In the genomic region with DNA sequence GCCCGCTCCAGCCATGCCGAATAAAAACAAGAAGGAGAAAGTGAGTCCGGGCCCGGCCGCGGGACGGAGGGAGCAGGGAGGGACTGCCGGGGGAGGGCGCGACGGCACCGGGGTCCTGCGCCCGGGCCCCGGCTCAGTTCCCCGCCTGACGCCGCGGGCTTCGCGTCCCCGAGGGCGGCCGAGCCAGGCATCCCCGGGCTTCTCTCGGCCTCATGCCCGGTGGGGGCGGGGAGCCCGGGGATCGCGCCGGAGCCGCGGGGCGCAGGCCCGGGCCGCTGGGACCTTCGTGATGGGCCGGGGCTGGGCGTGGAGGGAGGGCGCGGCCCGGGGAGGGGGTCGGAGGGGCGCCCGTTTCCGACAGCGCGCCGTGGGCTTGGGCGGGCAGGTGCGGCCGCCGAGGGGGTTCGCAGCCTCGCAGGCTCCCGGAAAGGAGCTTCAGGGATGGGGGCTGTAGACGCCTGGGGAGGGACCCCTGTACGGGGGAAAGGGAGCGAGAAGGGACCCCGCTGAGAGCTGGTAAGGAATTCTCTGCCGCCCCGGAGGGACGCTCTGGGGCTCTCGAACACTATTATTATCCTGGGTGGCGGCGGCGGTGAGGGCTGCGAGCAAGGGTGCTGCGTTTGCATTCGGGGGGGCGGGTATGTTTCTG, we compare ENCODE assay signal across 1 cellular context.
A peak's percentile ranks its signal among the peaks of the same experiment; 100 is the strongest.
TF ChIP-seq lines count a peak whose summit lies in the region.

No MANE protein-coding gene starts in this region.

TF ChIP-seq in HepG2, 621 proteins besides CTCF, POLR2A, EP300 and RAD21:
- TF ChIP-seq, protein P1, sequence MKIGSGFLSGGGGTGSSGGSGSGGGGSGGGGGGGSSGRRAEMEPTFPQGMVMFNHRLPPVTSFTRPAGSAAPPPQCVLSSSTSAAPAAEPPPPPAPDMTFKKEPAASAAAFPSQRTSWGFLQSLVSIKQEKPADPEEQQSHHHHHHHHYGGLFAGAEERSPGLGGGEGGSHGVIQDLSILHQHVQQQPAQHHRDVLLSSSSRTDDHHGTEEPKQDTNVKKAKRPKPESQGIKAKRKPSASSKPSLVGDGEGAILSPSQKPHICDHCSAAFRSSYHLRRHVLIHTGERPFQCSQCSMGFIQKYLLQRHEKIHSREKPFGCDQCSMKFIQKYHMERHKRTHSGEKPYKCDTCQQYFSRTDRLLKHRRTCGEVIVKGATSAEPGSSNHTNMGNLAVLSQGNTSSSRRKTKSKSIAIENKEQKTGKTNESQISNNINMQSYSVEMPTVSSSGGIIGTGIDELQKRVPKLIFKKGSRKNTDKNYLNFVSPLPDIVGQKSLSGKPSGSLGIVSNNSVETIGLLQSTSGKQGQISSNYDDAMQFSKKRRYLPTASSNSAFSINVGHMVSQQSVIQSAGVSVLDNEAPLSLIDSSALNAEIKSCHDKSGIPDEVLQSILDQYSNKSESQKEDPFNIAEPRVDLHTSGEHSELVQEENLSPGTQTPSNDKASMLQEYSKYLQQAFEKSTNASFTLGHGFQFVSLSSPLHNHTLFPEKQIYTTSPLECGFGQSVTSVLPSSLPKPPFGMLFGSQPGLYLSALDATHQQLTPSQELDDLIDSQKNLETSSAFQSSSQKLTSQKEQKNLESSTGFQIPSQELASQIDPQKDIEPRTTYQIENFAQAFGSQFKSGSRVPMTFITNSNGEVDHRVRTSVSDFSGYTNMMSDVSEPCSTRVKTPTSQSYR (CRISPR knock-in tag; IDR thresholded peaks at IDR 0.05; ENCODE audit: borderline replicate concordance), result peak; percentile 45; the same call in 1 of the 2 replicates
- TF ChIP-seq CCDC6 (CRISPR knock-in tag; IDR thresholded peaks at IDR 0.05) (peak; percentile 30; the same call in 1 of the 2 replicates), ZNF563 (CRISPR knock-in tag; IDR thresholded peaks at IDR 0.05) (peak; percentile 67; the same call in 1 of the 2 replicates), ZFP82 (CRISPR knock-in tag; IDR thresholded peaks at IDR 0.05; ENCODE audit: borderline replicate concordance) (0 out of 2 replicates have a peak, but pooled peaks have one; percentile 36), MEIS2 (CRISPR knock-in tag; IDR thresholded peaks at IDR 0.05) (0 out of 2 replicates have a peak, but pooled peaks have one; percentile 42), ZNF883 (CRISPR knock-in tag; IDR thresholded peaks at IDR 0.05; ENCODE audit: not compliant biosample characterization) (peak; percentile 14), JDP2 (CRISPR knock-in tag; IDR thresholded peaks at IDR 0.05; ENCODE audit: borderline replicate concordance) (no peak), CC2D1A (CRISPR knock-in tag; IDR thresholded peaks at IDR 0.05) (no peak), ZNF124 (CRISPR knock-in tag; IDR thresholded peaks at IDR 0.05) (no peak), ETV5 (CRISPR knock-in tag; IDR thresholded peaks at IDR 0.05; ENCODE audit: borderline replicate concordance) (no peak), ZBTB7B (CRISPR knock-in tag; IDR thresholded peaks at IDR 0.05) (0 out of 2 replicates have a peak, but pooled peaks have one; percentile 23), ZNF777 (CRISPR knock-in tag; IDR thresholded peaks at IDR 0.05) (peak; percentile 70), TMF1 (CRISPR knock-in tag; IDR thresholded peaks at IDR 0.05; ENCODE audit: low read depth) (peak; percentile 77), TCF12 (IDR thresholded peaks at IDR 0.05) (no peak), TCF12 (CRISPR knock-in tag; IDR thresholded peaks at IDR 0.05) (no peak), SAP130 (CRISPR knock-in tag; IDR thresholded peaks at IDR 0.05; ENCODE audit: low read depth) (peak; percentile 8; the same call in 1 of the 2 replicates), BHLHE40 (IDR thresholded peaks at IDR 0.05; ENCODE audit: low read length) (no peak), ARNT2 (CRISPR knock-in tag; IDR thresholded peaks at IDR 0.05; ENCODE audit: low read depth) (0 out of 2 replicates have a peak, but pooled peaks have one; percentile 26), ZNF558 (CRISPR knock-in tag; IDR thresholded peaks at IDR 0.05; ENCODE audit: borderline replicate concordance) (peak; percentile 64; the same call in 1 of the 2 replicates), SIN3A (IDR thresholded peaks at IDR 0.05; ENCODE audit: borderline replicate concordance, low read depth, low read length) (peak; percentile 18; the same call in 1 of the 2 replicates), BORCS8-MEF2B (CRISPR knock-in tag; IDR thresholded peaks at IDR 0.05) (peak; percentile 72; the same call in 1 of the 2 replicates), SALL2 (CRISPR knock-in tag; IDR thresholded peaks at IDR 0.05) (0 out of 2 replicates have a peak, but pooled peaks have one; percentile 29), XRCC5 (optimal IDR thresholded peaks at IDR 0.05; ENCODE audit: low read length) (no peak), ZSCAN25 (CRISPR knock-in tag; IDR thresholded peaks at IDR 0.05) (0 out of 2 replicates have a peak, but pooled peaks have one; percentile 14), ZNF607 (CRISPR knock-in tag; IDR thresholded peaks at IDR 0.05; ENCODE audit: borderline replicate concordance) (peak; percentile 22; the same call in 1 of the 2 replicates), HOXA3 (CRISPR knock-in tag; IDR thresholded peaks at IDR 0.05) (peak; percentile 46), IRX3 (CRISPR knock-in tag; IDR thresholded peaks at IDR 0.05; ENCODE audit: borderline replicate concordance, low read depth) (peak; percentile 86; the same call in 1 of the 2 replicates), SALL1 (CRISPR knock-in tag; IDR thresholded peaks at IDR 0.05) (peak; percentile 46), KDM3A (CRISPR knock-in tag; IDR thresholded peaks at IDR 0.05; ENCODE audit: low read depth) (no peak)
- TF ChIP-seq, protein P2, sequence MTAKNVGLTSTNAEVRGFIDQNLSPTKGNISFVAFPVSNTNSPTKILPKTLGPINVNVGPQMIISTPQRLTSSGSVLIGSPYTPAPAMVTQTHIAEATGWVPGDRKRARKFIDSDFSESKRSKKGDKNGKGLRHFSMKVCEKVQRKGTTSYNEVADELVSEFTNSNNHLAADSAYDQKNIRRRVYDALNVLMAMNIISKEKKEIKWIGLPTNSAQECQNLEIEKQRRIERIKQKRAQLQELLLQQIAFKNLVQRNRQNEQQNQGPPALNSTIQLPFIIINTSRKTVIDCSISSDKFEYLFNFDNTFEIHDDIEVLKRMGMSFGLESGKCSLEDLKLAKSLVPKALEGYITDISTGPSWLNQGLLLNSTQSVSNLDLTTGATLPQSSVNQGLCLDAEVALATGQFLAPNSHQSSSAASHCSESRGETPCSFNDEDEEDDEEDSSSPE (CRISPR knock-in tag; IDR thresholded peaks at IDR 0.05), result 0 out of 2 replicates have a peak, but pooled peaks have one; percentile 27
- TF ChIP-seq, protein P3, sequence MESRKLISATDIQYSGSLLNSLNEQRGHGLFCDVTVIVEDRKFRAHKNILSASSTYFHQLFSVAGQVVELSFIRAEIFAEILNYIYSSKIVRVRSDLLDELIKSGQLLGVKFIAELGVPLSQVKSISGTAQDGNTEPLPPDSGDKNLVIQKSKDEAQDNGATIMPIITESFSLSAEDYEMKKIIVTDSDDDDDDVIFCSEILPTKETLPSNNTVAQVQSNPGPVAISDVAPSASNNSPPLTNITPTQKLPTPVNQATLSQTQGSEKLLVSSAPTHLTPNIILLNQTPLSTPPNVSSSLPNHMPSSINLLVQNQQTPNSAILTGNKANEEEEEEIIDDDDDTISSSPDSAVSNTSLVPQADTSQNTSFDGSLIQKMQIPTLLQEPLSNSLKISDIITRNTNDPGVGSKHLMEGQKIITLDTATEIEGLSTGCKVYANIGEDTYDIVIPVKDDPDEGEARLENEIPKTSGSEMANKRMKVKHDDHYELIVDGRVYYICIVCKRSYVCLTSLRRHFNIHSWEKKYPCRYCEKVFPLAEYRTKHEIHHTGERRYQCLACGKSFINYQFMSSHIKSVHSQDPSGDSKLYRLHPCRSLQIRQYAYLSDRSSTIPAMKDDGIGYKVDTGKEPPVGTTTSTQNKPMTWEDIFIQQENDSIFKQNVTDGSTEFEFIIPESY (CRISPR knock-in tag; IDR thresholded peaks at IDR 0.05), result no peak
- TF ChIP-seq, protein P4, sequence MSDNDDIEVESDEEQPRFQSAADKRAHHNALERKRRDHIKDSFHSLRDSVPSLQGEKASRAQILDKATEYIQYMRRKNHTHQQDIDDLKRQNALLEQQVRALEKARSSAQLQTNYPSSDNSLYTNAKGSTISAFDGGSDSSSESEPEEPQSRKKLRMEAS (IDR thresholded peaks at IDR 0.05), result peak; percentile 61
- TF ChIP-seq, protein P5, sequence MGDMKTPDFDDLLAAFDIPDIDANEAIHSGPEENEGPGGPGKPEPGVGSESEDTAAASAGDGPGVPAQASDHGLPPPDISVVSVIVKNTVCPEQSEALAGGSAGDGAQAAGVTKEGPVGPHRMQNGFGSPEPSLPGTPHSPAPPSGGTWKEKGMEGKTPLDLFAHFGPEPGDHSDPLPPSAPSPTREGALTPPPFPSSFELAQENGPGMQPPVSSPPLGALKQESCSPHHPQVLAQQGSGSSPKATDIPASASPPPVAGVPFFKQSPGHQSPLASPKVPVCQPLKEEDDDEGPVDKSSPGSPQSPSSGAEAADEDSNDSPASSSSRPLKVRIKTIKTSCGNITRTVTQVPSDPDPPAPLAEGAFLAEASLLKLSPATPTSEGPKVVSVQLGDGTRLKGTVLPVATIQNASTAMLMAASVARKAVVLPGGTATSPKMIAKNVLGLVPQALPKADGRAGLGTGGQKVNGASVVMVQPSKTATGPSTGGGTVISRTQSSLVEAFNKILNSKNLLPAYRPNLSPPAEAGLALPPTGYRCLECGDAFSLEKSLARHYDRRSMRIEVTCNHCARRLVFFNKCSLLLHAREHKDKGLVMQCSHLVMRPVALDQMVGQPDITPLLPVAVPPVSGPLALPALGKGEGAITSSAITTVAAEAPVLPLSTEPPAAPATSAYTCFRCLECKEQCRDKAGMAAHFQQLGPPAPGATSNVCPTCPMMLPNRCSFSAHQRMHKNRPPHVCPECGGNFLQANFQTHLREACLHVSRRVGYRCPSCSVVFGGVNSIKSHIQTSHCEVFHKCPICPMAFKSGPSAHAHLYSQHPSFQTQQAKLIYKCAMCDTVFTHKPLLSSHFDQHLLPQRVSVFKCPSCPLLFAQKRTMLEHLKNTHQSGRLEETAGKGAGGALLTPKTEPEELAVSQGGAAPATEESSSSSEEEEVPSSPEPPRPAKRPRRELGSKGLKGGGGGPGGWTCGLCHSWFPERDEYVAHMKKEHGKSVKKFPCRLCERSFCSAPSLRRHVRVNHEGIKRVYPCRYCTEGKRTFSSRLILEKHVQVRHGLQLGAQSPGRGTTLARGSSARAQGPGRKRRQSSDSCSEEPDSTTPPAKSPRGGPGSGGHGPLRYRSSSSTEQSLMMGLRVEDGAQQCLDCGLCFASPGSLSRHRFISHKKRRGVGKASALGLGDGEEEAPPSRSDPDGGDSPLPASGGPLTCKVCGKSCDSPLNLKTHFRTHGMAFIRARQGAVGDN (CRISPR knock-in tag; IDR thresholded peaks at IDR 0.05), result peak; percentile 52; the same call in 1 of the 2 replicates
- TF ChIP-seq, protein P6, sequence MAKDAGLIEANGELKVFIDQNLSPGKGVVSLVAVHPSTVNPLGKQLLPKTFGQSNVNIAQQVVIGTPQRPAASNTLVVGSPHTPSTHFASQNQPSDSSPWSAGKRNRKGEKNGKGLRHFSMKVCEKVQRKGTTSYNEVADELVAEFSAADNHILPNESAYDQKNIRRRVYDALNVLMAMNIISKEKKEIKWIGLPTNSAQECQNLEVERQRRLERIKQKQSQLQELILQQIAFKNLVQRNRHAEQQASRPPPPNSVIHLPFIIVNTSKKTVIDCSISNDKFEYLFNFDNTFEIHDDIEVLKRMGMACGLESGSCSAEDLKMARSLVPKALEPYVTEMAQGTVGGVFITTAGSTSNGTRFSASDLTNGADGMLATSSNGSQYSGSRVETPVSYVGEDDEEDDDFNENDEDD (CRISPR knock-in tag; IDR thresholded peaks at IDR 0.05; ENCODE audit: borderline replicate concordance), result peak; percentile 52; the same call in 1 of the 2 replicates
